ENCODE assay signal across 9 cellular contexts in genomic region chr6:157317129-157317814, GRCh38. TPM values are rescaled to one million over a fixed set of nuclear protein-coding genes. Genes with fewer than 3 reads are reported as not detected.
DNase-seq lines count a peak whose midpoint lies in the region; ATAC-seq and TF ChIP-seq lines count a peak whose summit lies in the region.
"Had no signal": no experiment of that assay in that cellular context is flagged by ENCODE, and none has a peak within 500 bp of the region (broad histone marks: within the 10 kb centered on the region; RNA-seq: fewer than 3 reads in every experiment).

No MANE protein-coding gene starts in this region.

- WGBS in heart left ventricle, 4 donors: 19 to 28% (median 20%) methylated on average over 4 of the region's 4 CpGs

- no peaks in the 10 kb centered on the region for H3K9me3 Mint-ChIP-seq in GM23338
- no peaks in the 10 kb centered on the region for H3K9me3 Mint-ChIP-seq in stimulated activated effector memory CD8-positive, alpha-beta T cell treated with anti-CD3 and anti-CD28 coated beads, Interleukin-12 subunit alpha, Interleukin-12 subunit beta, amount 100 ng/mL, for 72 hours

- no peak overlapping the region for H2AFZ ChIP-seq in GM23338

- H3K27ac Mint-ChIP-seq in GM23338: peak overlapping the region; percentile 20; the same call in 1 of the 2 replicates
- peak overlapping the region; percentile 39 for H3K27ac Mint-ChIP-seq in stimulated activated effector memory CD8-positive, alpha-beta T cell treated with anti-CD3 and anti-CD28 coated beads, Interleukin-12 subunit alpha, Interleukin-12 subunit beta, amount 100 ng/mL, for 72 hours

- H3K36me3 Mint-ChIP-seq in GM23338 (ENCODE audit: low read depth): peaks cover 34% of the 10 kb centered on the region
- peaks cover 57% of the 10 kb centered on the region for H3K36me3 Mint-ChIP-seq in stimulated activated effector memory CD8-positive, alpha-beta T cell treated with anti-CD3 and anti-CD28 coated beads, Interleukin-12 subunit alpha, Interleukin-12 subunit beta, amount 100 ng/mL, for 72 hours

- H3K79me2 ChIP-seq in GM23338 (replicated peaks; ENCODE audit: insufficient read depth): peaks cover 13% of the 10 kb centered on the region

- no peak overlapping the region for H3K4me2 ChIP-seq in GM23338

- no peaks in the 10 kb centered on the region for H3F3A ChIP-seq in GM23338 (replicated peaks; ENCODE audit: low read depth)

- H3K4me1 ChIP-seq in GM23338 (ENCODE audit: insufficient read depth) (0 out of 2 replicates have a peak, but pooled peaks cover 2% of the 10 kb centered on the region), heart left ventricle (peaks cover 0 to 38% (median 16%) of the 10 kb centered on the region in 12 donors)
- no peaks in the 10 kb centered on the region for H3K4me1 ChIP-seq in effector memory CD4-positive, alpha-beta T cell (ENCODE audit: control insufficient read depth, insufficient read depth, low read length, poor library complexity, severe bottlenecking)

- no peak for TF ChIP-seq POLR2A in heart left ventricle (IDR thresholded peaks at IDR 0.05)

- no peak overlapping the region for H3K4me3 Mint-ChIP-seq in GM23338
- no peak overlapping the region for H3K4me3 Mint-ChIP-seq in stimulated activated effector memory CD8-positive, alpha-beta T cell treated with anti-CD3 and anti-CD28 coated beads, Interleukin-12 subunit alpha, Interleukin-12 subunit beta, amount 100 ng/mL, for 72 hours

- no peak overlapping the region for H3K27ac ChIP-seq in GM23338 (ENCODE audit: low read depth)
- H3K27ac ChIP-seq in heart left ventricle: peak overlapping the region in 11 of 12 donors; percentile 33 to 78 (median 68)
- no peak overlapping the region for H3K27ac ChIP-seq in effector memory CD4-positive, alpha-beta T cell (ENCODE audit: insufficient read depth, low read length, poor library complexity, severe bottlenecking)
- H3K27ac ChIP-seq: cardiac muscle cell had no signal

- DNase-seq in GM23338 (ENCODE audit: low spot score) (no peak), heart left ventricle (peak; percentile 59 to 83 (median 66)), NCI-H2171 treated with DMSO at 0.1 percent for 48 hours (lab: John Stamatoyannopoulos, UW) (no peak), activated gamma-delta T cell treated with Interleukin-2 at 50 U/mL for 16 hours (no peak)
- DNase-seq in activated naive CD4-positive, alpha-beta T cell treated with anti-CD3 and anti-CD28 coated beads, Interleukin-2, amount 50 U/mL, for 16 hours: peak; percentile 21
- DNase-seq in stimulated activated effector memory CD8-positive, alpha-beta T cell treated with anti-CD3 and anti-CD28 coated beads, Interleukin-12 subunit alpha, Interleukin-12 subunit beta, amount 100 ng/mL, for 72 hours (ENCODE audit: low spot score in 2 of 2): no peak
- no peak for DNase-seq in effector memory CD4-positive, alpha-beta T cell

- H3K36me3 ChIP-seq in GM23338 (ENCODE audit: insufficient read depth) (peaks cover 18% of the 10 kb centered on the region), heart left ventricle (peaks cover 0 to 81% (median 59%) of the 10 kb centered on the region in 9 donors)
- peaks cover 26% of the 10 kb centered on the region for H3K36me3 ChIP-seq in effector memory CD4-positive, alpha-beta T cell (ENCODE audit: control insufficient read depth, insufficient read depth, low read length)

- TF ChIP-seq CTCF in GM23338 (conservative IDR thresholded peaks at IDR 0.05; ENCODE audit: low read depth in 2 of 2): no peak
- no peak for TF ChIP-seq CTCF in heart left ventricle (IDR thresholded peaks at IDR 0.05)

- ATAC-seq in GM23338: no peak
- ATAC-seq in heart left ventricle: peak; percentile 50 to 90 (median 86)
- peak; percentile 74 for ATAC-seq in stimulated activated effector memory CD8-positive, alpha-beta T cell treated with anti-CD3 and anti-CD28 coated beads, Interleukin-12 subunit alpha, Interleukin-12 subunit beta, amount 100 ng/mL, for 72 hours
- no peak for ATAC-seq in HG02763 (IDR thresholded peaks at IDR 0.05; ENCODE audit: unreplicated experiment)

- no peaks in the 10 kb centered on the region for H3K9me3 ChIP-seq in heart left ventricle
- no peaks in the 10 kb centered on the region for H3K9me3 ChIP-seq in effector memory CD4-positive, alpha-beta T cell (ENCODE audit: control insufficient read depth, low read length)

- peaks cover 3% of the 10 kb centered on the region for H3K27me3 Mint-ChIP-seq in GM23338 (ENCODE audit: insufficient read depth, low read depth, poor library complexity)

- no peaks in the 10 kb centered on the region for H3K9me2 ChIP-seq in GM23338 (ENCODE audit: insufficient read depth)

- intact Hi-C loops in heart left ventricle (cut with DNase I): loop anchor here in 6 of 10 donors (2.0 to 10.0 kb wide), 7 partner anchors 65 to 758 kb away; partner anchors contain the start of gene ZDHHC14 (in 1 of the 6)

- H3K4me1 Mint-ChIP-seq in GM23338: no peaks in the 10 kb centered on the region
- peaks cover 17% of the 10 kb centered on the region for H3K4me1 Mint-ChIP-seq in stimulated activated effector memory CD8-positive, alpha-beta T cell treated with anti-CD3 and anti-CD28 coated beads, Interleukin-12 subunit alpha, Interleukin-12 subunit beta, amount 100 ng/mL, for 72 hours

- H3K4me3 ChIP-seq in GM23338 (no peak overlapping the region), heart left ventricle (no peak overlapping the region)
- no peak overlapping the region for H3K4me3 ChIP-seq in effector memory CD4-positive, alpha-beta T cell (ENCODE audit: insufficient read depth, low read depth, low read length, poor library complexity, severe bottlenecking)
- H3K4me3 ChIP-seq: cardiac muscle cell had no signal

- H3K27me3 ChIP-seq in GM23338 (ENCODE audit: insufficient read depth): no peaks in the 10 kb centered on the region
- H3K27me3 ChIP-seq in heart left ventricle: no peaks in the 10 kb centered on the region
- H3K27me3 ChIP-seq in effector memory CD4-positive, alpha-beta T cell (replicated peaks; ENCODE audit: control insufficient read depth, insufficient read depth, low read length, poor library complexity, severe bottlenecking): no peaks in the 10 kb centered on the region
- H3K27me3 ChIP-seq: cardiac muscle cell had no signal

- peaks cover 3% of the 10 kb centered on the region for H4K20me1 ChIP-seq in GM23338 (replicated peaks; ENCODE audit: insufficient read depth)

TF ChIP-seq in GM23338, 12 proteins besides CTCF, POLR2A, EP300 and RAD21 (continues in another document):
- no peak for TF ChIP-seq CREB1 (CRISPR knock-in tag; IDR thresholded peaks at IDR 0.05; ENCODE audit: low read depth)
- TF ChIP-seq ZNF114 (CRISPR knock-in tag; IDR thresholded peaks at IDR 0.05): no peak
- no peak for TF ChIP-seq POLR2AphosphoS5 (IDR thresholded peaks at IDR 0.05; ENCODE audit: low read depth)
- TF ChIP-seq NANOG (IDR thresholded peaks at IDR 0.05; ENCODE audit: borderline replicate concordance): no peak
- TF ChIP-seq STAT1 (IDR thresholded peaks at IDR 0.05; ENCODE audit: unreplicated experiment): no peak
- no peak for TF ChIP-seq EZH2phosphoT487 (IDR thresholded peaks at IDR 0.05; ENCODE audit: unreplicated experiment)
- TF ChIP-seq JUNB (IDR thresholded peaks at IDR 0.05; ENCODE audit: unreplicated experiment): no peak
- no peak for TF ChIP-seq ZNF331 (CRISPR knock-in tag; IDR thresholded peaks at IDR 0.05; ENCODE audit: low read depth)
- no peak for TF ChIP-seq ETS1 (IDR thresholded peaks at IDR 0.05)
- TF ChIP-seq EZH2 (IDR thresholded peaks at IDR 0.05; ENCODE audit: low read depth, unreplicated experiment): no peak

RNA-seq across cellular contexts. Expression of gene TMEM242, which starts 6.0 kb away (rescaled TPM):
- 3.7 and 5.7 TPM in 2 replicates for total RNA-seq in GM23338 (2014; rRNA removed; shearing (Covaris generic))
- polyA plus RNA-seq in GM23338 (2016; fragmentation: Nextera tagmentation; extraction: Ambion mirVana): 9.7 and 10.7 TPM in 2 replicates
- 10 to 100 TPM in 7 of 9 donors, 1 to 10 TPM in 2; 5.9 to 18.3 (median 13.2) TPM for total RNA-seq in heart left ventricle
- polyA plus RNA-seq in heart left ventricle: 10 to 100 TPM; 11.3 to 16.5 TPM

Comparison
In these comparisons a context has a peak if more than half of its experiments do, and no peak if none do; other contexts are left out.
1. ATAC-seq: peak in heart left ventricle (4 of 4) and stimulated activated effector memory CD8-positive, alpha-beta T cell treated with anti-CD3 and anti-CD28 coated beads, Interleukin-12 subunit alpha, Interleukin-12 subunit beta, amount 100 ng/mL, for 72 hours (single experiment); none in GM23338 (single experiment) and HG02763 (single experiment).
2. DNase-seq: peak in activated naive CD4-positive, alpha-beta T cell treated with anti-CD3 and anti-CD28 coated beads, Interleukin-2, amount 50 U/mL, for 16 hours (single experiment) and heart left ventricle (5 of 5); none in GM23338 (single experiment), stimulated activated effector memory CD8-positive, alpha-beta T cell treated with anti-CD3 and anti-CD28 coated beads, Interleukin-12 subunit alpha, Interleukin-12 subunit beta, amount 100 ng/mL, for 72 hours (0 of 2), NCI-H2171 treated with DMSO at 0.1 percent for 48 hours (single experiment), activated gamma-delta T cell treated with Interleukin-2 at 50 U/mL for 16 hours (single experiment) and effector memory CD4-positive, alpha-beta T cell (0 of 3).
3. H3K27ac ChIP-seq: peak in heart left ventricle (11 of 12); none in GM23338 (single experiment) and effector memory CD4-positive, alpha-beta T cell (single experiment).